ENCODE assay signal across 8 cellular contexts in genomic region chr12:98418357-98419075, GRCh38.
A peak's percentile ranks its signal among the peaks of the same experiment; 100 is the strongest.
DNase-seq lines count a peak whose midpoint lies in the region; ATAC-seq, FAIRE-seq and TF ChIP-seq lines count a peak whose summit lies in the region.

No MANE protein-coding gene starts in this region.

- H3K4me3 ChIP-seq in SK-N-MC (peak overlapping the region; percentile 35; the same call in 1 of the 2 replicates), gastroesophageal sphincter (no peak overlapping the region), skeletal muscle tissue (ENCODE audit: low read length in 3 of 3) (no peak overlapping the region)

- TF ChIP-seq EP300 in gastroesophageal sphincter (IDR thresholded peaks at IDR 0.05): no peak

- WGBS in gastroesophageal sphincter (ENCODE audit: low coverage in 1 of 2), 2 donors: 4 to 7% methylated on average over 4 to 6 of the region's 7 CpGs

- H3K27ac ChIP-seq in SK-N-MC (peak overlapping the region; percentile 20; the same call in 1 of the 2 replicates), gastroesophageal sphincter (peak overlapping the region; percentile 72 to 90 (median 80)), skeletal muscle tissue (ENCODE audit: low read depth, low read length) (peak overlapping the region; percentile 54)

- TF ChIP-seq CTCF in gastroesophageal sphincter (IDR thresholded peaks at IDR 0.05): no peak

- H3K36me3 ChIP-seq in SK-N-MC (ENCODE audit: insufficient read depth, low read length): no peaks in the 10 kb centered on the region
- no peaks in the 10 kb centered on the region for H3K36me3 ChIP-seq in gastroesophageal sphincter
- no peaks in the 10 kb centered on the region for H3K36me3 ChIP-seq in skeletal muscle tissue (ENCODE audit: control insufficient read depth in 3 of 3, insufficient read depth in 3 of 3, low read length in 3 of 3)

- DNase-seq in GM19239 (ENCODE audit: insufficient read length, low spot score): peak; percentile 14
- no peak for DNase-seq in SK-N-MC (ENCODE audit: low read depth, low spot score)
- no peak for DNase-seq in NCI-H748 (lab: John Stamatoyannopoulos, UW; ENCODE audit: unreplicated experiment)
- DNase-seq in occipital lobe (lab: John Stamatoyannopoulos, UW): no peak
- no peak for DNase-seq in stimulated activated CD8-positive, alpha-beta memory T cell treated with anti-CD3 and anti-CD28 coated beads, Interleukin-4, amount 100 ng/mL, for 48 hours

- ATAC-seq in HG03097 (IDR thresholded peaks at IDR 0.05; ENCODE audit: low FRiP score, unreplicated experiment) (peak; percentile 96), gastroesophageal sphincter (peak; percentile 94)

- no peaks in the 10 kb centered on the region for H3K27me3 ChIP-seq in gastroesophageal sphincter
- H3K27me3 ChIP-seq in skeletal muscle tissue (ENCODE audit: control insufficient read depth in 3 of 3, insufficient read depth in 3 of 3, low read length in 3 of 3): peaks cover 0 to 9% (median 2%) of the 10 kb centered on the region in 3 donors

- FAIRE-seq in GM19239 (lab: Jason Lieb, UNC): no peak

- H3K9ac ChIP-seq in SK-N-MC (ENCODE audit: insufficient read length): no peak overlapping the region
- peak overlapping the region in 1 of 3 donors; percentile 33 for H3K9ac ChIP-seq in skeletal muscle tissue (ENCODE audit: low read depth in 1 of 3, low read length in 3 of 3)

- no peak for TF ChIP-seq POLR2A in gastroesophageal sphincter (IDR thresholded peaks at IDR 0.05)

- H3K9me3 ChIP-seq in SK-N-MC (ENCODE audit: low read depth, low read length) (no peaks in the 10 kb centered on the region), gastroesophageal sphincter (no peaks in the 10 kb centered on the region), skeletal muscle tissue (ENCODE audit: control insufficient read depth in 3 of 3, low read length in 3 of 3) (no peaks in the 10 kb centered on the region)

- H3K4me1 ChIP-seq in gastroesophageal sphincter (peaks cover 0 to 27% (median 18%) of the 10 kb centered on the region in 3 donors), skeletal muscle tissue (ENCODE audit: control insufficient read depth in 3 of 3, insufficient read depth in 3 of 3, low read length in 3 of 3) (peaks cover 11 to 13% (median 13%) of the 10 kb centered on the region in 3 donors)

Comparison
In these comparisons a context has a peak if more than half of its experiments do, and no peak if none do; other contexts are left out.
1. H3K27ac ChIP-seq: peak in every context shown above with its lines; median percentile 80 in gastroesophageal sphincter; 54 in skeletal muscle tissue; 20 in SK-N-MC.